16 cellular contexts compared by ENCODE assay signal in the genomic region with DNA sequence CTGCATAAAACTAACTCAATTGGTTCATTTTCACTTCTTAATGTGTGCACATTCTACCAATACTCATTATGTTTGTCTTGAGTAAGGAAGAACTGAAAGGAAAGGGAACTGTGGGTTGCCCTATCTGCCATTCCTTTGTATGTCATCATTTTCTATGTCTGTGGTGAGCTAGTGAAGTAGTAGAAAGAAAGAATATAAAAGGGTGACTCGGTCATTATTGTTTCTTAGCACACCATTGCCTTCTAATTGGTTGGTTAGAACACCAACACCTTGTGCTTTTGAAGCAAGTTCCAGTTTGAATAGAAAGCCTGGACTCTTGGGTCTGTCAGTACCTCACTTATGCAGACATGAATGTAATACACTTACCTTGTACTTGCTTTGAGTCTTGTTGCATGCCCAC.
DNase-seq lines count a peak whose midpoint lies in the region; ATAC-seq and TF ChIP-seq lines count a peak whose summit lies in the region.
"Had no signal": no experiment of that assay in that cellular context is flagged by ENCODE, and none has a peak within 500 bp of the region (broad histone marks: within the 10 kb centered on the region; RNA-seq: fewer than 3 reads in every experiment).

No MANE protein-coding gene starts in this region.

- no peak overlapping the region for H3K18ac ChIP-seq in mesendoderm (ENCODE audit: low read length)

- no peak overlapping the region for H3K4me2 ChIP-seq in GM23248 (ENCODE audit: unreplicated experiment)
- H3K4me2 ChIP-seq in mesendoderm (ENCODE audit: low read length), result no peak overlapping the region
- H3K4me2 ChIP-seq: BLaER1 treated with 17β-estradiol and CSF1 and Interleukin-3, amounts not matched to agents 10 nM and 100 nM had no signal

- no peaks in the 10 kb centered on the region for H4K20me1 ChIP-seq in GM23248 (ENCODE audit: insufficient read depth)
- H4K20me1 ChIP-seq: BLaER1 treated with 17β-estradiol and CSF1 and Interleukin-3, amounts not matched to agents 10 nM and 100 nM had no signal

- H2AK5ac ChIP-seq in mesendoderm (ENCODE audit: low read length), result no peak overlapping the region

- H3K9me2 ChIP-seq in GM23248 (ENCODE audit: insufficient read depth), result no peaks in the 10 kb centered on the region

- H3K36me3 ChIP-seq in GM23248 (ENCODE audit: low read depth), result no peaks in the 10 kb centered on the region
- no peaks in the 10 kb centered on the region for H3K36me3 ChIP-seq in mesendoderm (ENCODE audit: control insufficient read depth, insufficient read depth, low read length)
- H3K36me3 ChIP-seq in heart right ventricle, result no peaks in the 10 kb centered on the region
- H3K36me3 ChIP-seq: BLaER1 treated with 17β-estradiol and CSF1 and Interleukin-3, amounts not matched to agents 10 nM and 100 nM had no signal

- H3F3A ChIP-seq in GM23248 (ENCODE audit: insufficient read depth), result no peaks in the 10 kb centered on the region

- H2BK5ac ChIP-seq in mesendoderm (ENCODE audit: low read length), result no peak overlapping the region

- DNase-seq in GM23248 (peak; percentile 23), NCI-H226 (peak; percentile 16), choroid plexus epithelial cell (ENCODE audit: low read depth) (peak; percentile 19), mesendoderm (peak; percentile 22), heart right ventricle (no peak), CD1c-positive myeloid dendritic cell (ENCODE audit: extremely low spot score) (no peak)
- DNase-seq: EL, H7, NCI-H1092, NCI-H1694, NCI-H82, Right ventricle myocardium superior, SW 1271 had no signal

- H3K9me3 ChIP-seq in GM23248 (ENCODE audit: low read depth) (no peaks in the 10 kb centered on the region), heart right ventricle (no peaks in the 10 kb centered on the region)
- H3K9me3 ChIP-seq: BLaER1 treated with 17β-estradiol and CSF1 and Interleukin-3, amounts not matched to agents 10 nM and 100 nM had no signal

- intact Hi-C loops in heart right ventricle (cut with DNase I), result no loop called here

- no peak overlapping the region for H3K56ac ChIP-seq in mesendoderm (ENCODE audit: low read length)

- H3K27me3 ChIP-seq in GM23248 (replicated peaks; ENCODE audit: insufficient read depth) (no peaks in the 10 kb centered on the region), mesendoderm (ENCODE audit: insufficient read depth, low read length, poor library complexity) (no peaks in the 10 kb centered on the region), heart right ventricle (no peaks in the 10 kb centered on the region)
- H3K27me3 ChIP-seq: BLaER1 treated with 17β-estradiol and CSF1 and Interleukin-3, amounts not matched to agents 10 nM and 100 nM had no signal

- no peak overlapping the region for H3K23ac ChIP-seq in mesendoderm (ENCODE audit: low read length)

- 87 to 94% methylated on average over 1 of the region's 1 CpG for WGBS in GM23248 (ENCODE audit: low coverage in 1 of 2, low lambda C conversion rate in 2 of 2, missing lambda C conversion rate in 2 of 2), 2 experiments
- WGBS in mesendoderm (ENCODE audit: extremely low coverage, insufficient coverage, low lambda C conversion rate), result no CpG with 5 or more reads among the region's 1 CpG
- WGBS in heart right ventricle, 2 donors, result 75 to 94% methylated on average over 1 of the region's 1 CpG

- H2BK15ac ChIP-seq in mesendoderm (replicated peaks; ENCODE audit: low read depth), result no peak overlapping the region

- H4K8ac ChIP-seq in mesendoderm (ENCODE audit: low read depth, low read length), result no peak overlapping the region

- no peak for ATAC-seq in GM21390 (IDR thresholded peaks at IDR 0.05; ENCODE audit: unreplicated experiment)
- ATAC-seq in heart right ventricle, result no peak
- ATAC-seq: Panc1 had no signal

- H3K4me1 ChIP-seq in GM23248 (ENCODE audit: insufficient read depth), result peaks cover 8% of the 10 kb centered on the region
- no peaks in the 10 kb centered on the region for H3K4me1 ChIP-seq in mesendoderm (ENCODE audit: control insufficient read depth, low read depth, low read length)
- H3K4me1 ChIP-seq in heart right ventricle, result no peaks in the 10 kb centered on the region
- H3K4me1 ChIP-seq: BLaER1 treated with 17β-estradiol and CSF1 and Interleukin-3, amounts not matched to agents 10 nM and 100 nM had no signal

- H3K4ac ChIP-seq in mesendoderm (ENCODE audit: low read depth, low read length), result no peak overlapping the region

- H3K27ac ChIP-seq in GM23248 (no peak overlapping the region), mesendoderm (ENCODE audit: low read depth, low read length) (no peak overlapping the region), heart right ventricle (no peak overlapping the region)
- H3K27ac ChIP-seq: BLaER1 treated with 17β-estradiol and CSF1 and Interleukin-3, amounts not matched to agents 10 nM and 100 nM had no signal

- H3K9ac ChIP-seq in GM23248 (no peak overlapping the region), mesendoderm (ENCODE audit: low read length) (no peak overlapping the region)
- H3K9ac ChIP-seq: BLaER1 treated with 17β-estradiol and CSF1 and Interleukin-3, amounts not matched to agents 10 nM and 100 nM had no signal

- no peak overlapping the region for H2BK120ac ChIP-seq in mesendoderm (ENCODE audit: low read depth, low read length)

- H3K79me2 ChIP-seq in GM23248 (ENCODE audit: insufficient read depth) (no peaks in the 10 kb centered on the region), mesendoderm (ENCODE audit: control insufficient read depth, insufficient read depth, low read length) (no peaks in the 10 kb centered on the region)

- in situ Hi-C loops in GM23248 (cut with MboI), result no loop called here

- no peaks in the 10 kb centered on the region for H3K79me1 ChIP-seq in mesendoderm (ENCODE audit: low read length)

- no peak overlapping the region for H4K5ac ChIP-seq in mesendoderm (ENCODE audit: low read length)

- no peak overlapping the region for H2AFZ ChIP-seq in GM23248

- H3K4me3 ChIP-seq in GM23248 (no peak overlapping the region), choroid plexus epithelial cell (ENCODE audit: low read depth, low read length) (no peak overlapping the region), mesendoderm (ENCODE audit: low read length) (no peak overlapping the region), heart right ventricle (no peak overlapping the region)
- H3K4me3 ChIP-seq: BLaER1 treated with 17β-estradiol and CSF1 and Interleukin-3, amounts not matched to agents 10 nM and 100 nM had no signal

- TF ChIP-seq CTCF in choroid plexus epithelial cell (conservative IDR thresholded peaks at IDR 0.05; ENCODE audit: low read depth, low read length) (no peak), heart right ventricle (IDR thresholded peaks at IDR 0.05) (no peak)

Comparison
In these comparisons a context has a peak if more than half of its experiments do, and no peak if none do; other contexts are left out.
1. DNase-seq: peak in GM23248 (single experiment), NCI-H226 (single experiment), choroid plexus epithelial cell (single experiment) and mesendoderm (single experiment); none in heart right ventricle (0 of 2) and CD1c-positive myeloid dendritic cell (single experiment).